Comparison of ENCODE assay signal across 8 cellular contexts in the genomic region with DNA sequence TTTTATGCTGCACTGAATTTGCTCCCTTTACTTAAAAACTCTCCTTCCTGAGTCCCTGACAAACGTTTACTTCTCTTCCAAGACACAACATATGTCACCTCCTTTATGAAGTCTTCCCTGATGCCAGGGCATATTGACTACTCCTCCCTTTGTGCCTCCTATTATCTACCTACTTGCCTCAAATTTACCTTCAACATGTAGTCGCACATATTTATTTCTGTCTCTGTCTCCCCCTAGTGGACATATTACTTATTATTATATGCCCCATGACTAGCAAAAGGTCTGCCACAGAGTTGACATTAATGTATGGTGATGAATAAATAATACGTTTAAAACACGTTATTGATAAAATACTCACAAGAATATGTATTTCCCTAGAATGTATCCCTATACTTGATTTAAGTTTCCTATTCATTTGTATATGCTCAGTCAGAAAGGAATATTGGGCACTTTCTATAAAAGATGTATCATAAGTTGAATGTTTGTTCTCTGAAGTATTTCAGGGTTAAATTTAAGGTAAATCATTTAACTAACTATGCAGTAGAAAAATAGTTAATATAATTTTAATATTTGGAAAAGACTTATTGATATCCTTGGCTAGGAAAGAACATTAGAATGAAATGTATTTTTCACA.
DNase-seq lines count a peak whose midpoint lies in the region; ATAC-seq and TF ChIP-seq lines count a peak whose summit lies in the region.

No MANE protein-coding gene starts in this region.

- DNase-seq in GM12864 (ENCODE audit: low read depth), result peak; percentile 8
- DNase-seq in GM23248, result peak; percentile 50
- peak; percentile 57 to 65 for DNase-seq in Kasumi-1 (lab: John Stamatoyannopoulos, UW)
- no peak for DNase-seq in Peyer's patch
- peak; percentile 73 for DNase-seq in renal cortical epithelial cell (ENCODE audit: low read depth)
- no peak for DNase-seq in activated CD8-positive, alpha-beta memory T cell treated with anti-CD3 and anti-CD28 coated beads for 24 hours
- no peak for DNase-seq in middle frontal gyrus (ENCODE audit: extremely low spot score, low spot score)

- no peak overlapping the region for H3K27ac ChIP-seq in GM23248
- H3K27ac ChIP-seq in Peyer's patch, result no peak overlapping the region

- no peaks in the 10 kb centered on the region for H3K9me2 ChIP-seq in GM23248 (ENCODE audit: insufficient read depth)

- H3K36me3 ChIP-seq in GM23248 (ENCODE audit: low read depth) (no peaks in the 10 kb centered on the region), Peyer's patch (no peaks in the 10 kb centered on the region)

- H2AFZ ChIP-seq in GM23248, result no peak overlapping the region

- H3K9me3 ChIP-seq in GM23248 (ENCODE audit: low read depth) (no peaks in the 10 kb centered on the region), Peyer's patch (no peaks in the 10 kb centered on the region)

- H3K4me2 ChIP-seq in GM23248 (ENCODE audit: unreplicated experiment), result no peak overlapping the region

- TF ChIP-seq CTCF in GM12864 (IDR thresholded peaks at IDR 0.05; ENCODE audit: low read depth, low read length, missing control alignments), result peak; percentile 49
- peak in 4 of 6 experiments; percentile 63 to 72 (median 66) for TF ChIP-seq CTCF in Peyer's patch (IDR thresholded peaks at IDR 0.05)

- H3F3A ChIP-seq in GM23248 (ENCODE audit: insufficient read depth), result no peaks in the 10 kb centered on the region

- ATAC-seq in esophagus mucosa, result peak; percentile 33

- H3K27me3 ChIP-seq in GM23248 (replicated peaks; ENCODE audit: insufficient read depth) (no peaks in the 10 kb centered on the region), Peyer's patch (no peaks in the 10 kb centered on the region)

- H3K79me2 ChIP-seq in GM23248 (ENCODE audit: insufficient read depth), result no peaks in the 10 kb centered on the region

- no peaks in the 10 kb centered on the region for H3K4me1 ChIP-seq in GM23248 (ENCODE audit: insufficient read depth)
- H3K4me1 ChIP-seq in Peyer's patch, result no peaks in the 10 kb centered on the region

- no peak for TF ChIP-seq POLR2A in Peyer's patch (IDR thresholded peaks at IDR 0.05)

- H3K4me3 ChIP-seq in GM12864 (ENCODE audit: low read depth, low read length) (no peak overlapping the region), GM23248 (no peak overlapping the region), Peyer's patch (no peak overlapping the region)

- WGBS in GM23248 (ENCODE audit: low coverage in 1 of 2, low lambda C conversion rate in 2 of 2, missing lambda C conversion rate in 2 of 2), 2 experiments, result 4 to 12% methylated on average over 4 of the region's 4 CpGs

- H4K20me1 ChIP-seq in GM23248 (ENCODE audit: insufficient read depth), result no peaks in the 10 kb centered on the region

- no peak overlapping the region for H3K9ac ChIP-seq in GM23248

- in situ Hi-C loops in GM23248 (cut with MboI), result no loop called here

Comparison
In these comparisons a context has a peak if more than half of its experiments do, and no peak if none do; other contexts are left out.
1. DNase-seq: peak in GM12864 (single experiment), GM23248 (single experiment), Kasumi-1 (2 of 2) and renal cortical epithelial cell (single experiment); none in Peyer's patch (0 of 3), activated CD8-positive, alpha-beta memory T cell treated with anti-CD3 and anti-CD28 coated beads for 24 hours (single experiment) and middle frontal gyrus (single experiment).